12 cellular contexts compared by ENCODE assay signal in the genomic region with DNA sequence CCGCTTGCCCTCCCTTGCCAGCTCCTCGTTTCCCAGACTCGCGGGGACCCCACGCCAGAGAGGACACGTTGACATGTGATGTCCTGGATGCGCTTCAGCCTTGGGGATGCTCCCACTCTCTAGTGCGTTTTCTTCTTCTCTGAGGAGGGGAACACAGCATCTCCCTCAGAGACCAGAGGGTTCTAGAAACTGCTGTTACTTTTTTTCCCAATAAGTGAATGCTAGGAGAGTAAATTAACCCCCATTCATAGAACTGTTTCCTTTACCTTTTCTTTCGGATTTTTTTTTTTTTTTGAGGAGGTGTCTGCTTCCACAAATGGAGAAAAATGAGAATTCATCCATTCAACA. TPM values are rescaled to one million over a fixed set of nuclear protein-coding genes. Genes with fewer than 3 reads are reported as not detected.
DNase-seq lines count a peak whose midpoint lies in the region; ATAC-seq, FAIRE-seq and TF ChIP-seq lines count a peak whose summit lies in the region.
"Had no signal": no experiment of that assay in that cellular context is flagged by ENCODE, and none has a peak within 500 bp of the region (broad histone marks: within the 10 kb centered on the region; RNA-seq: fewer than 3 reads in every experiment).

No MANE protein-coding gene starts in this region.

- DNase-seq in BE2C (no peak), astrocyte (ENCODE audit: low read depth) (no peak), heart left ventricle (no peak), ovary (no peak), urothelium cell line (ENCODE audit: low spot score) (no peak), middle frontal gyrus (ENCODE audit: extremely low spot score, low spot score) (no peak), NOMO-1 (lab: John Stamatoyannopoulos, UW; ENCODE audit: unreplicated experiment in 2 of 2) (no peak), COLO668 (lab: John Stamatoyannopoulos, UW; ENCODE audit: unreplicated experiment) (no peak)
- DNase-seq: effector memory CD4-positive, alpha-beta T cell; SHP77 treated with DMSO at 0.1 percent for 48 hours had no signal

- peak overlapping the region; percentile 97 for H3K4me2 ChIP-seq in astrocyte (ENCODE audit: low read length)

- H3K4me1 ChIP-seq in BE2C (no peaks in the 10 kb centered on the region), astrocyte (ENCODE audit: insufficient read depth, low read length) (peaks cover 8% of the 10 kb centered on the region), heart left ventricle (peaks cover 0 to 19% (median 0%) of the 10 kb centered on the region in 12 donors), ovary (ENCODE audit: insufficient read depth) (peaks cover 1% of the 10 kb centered on the region)

- peak in 1 of 4 donors; percentile 20 for ATAC-seq in heart left ventricle
- ATAC-seq: stimulated activated naive CD8-positive, alpha-beta T cell treated with anti-CD3 and anti-CD28 coated beads, Interleukin-15, Interleukin-2, amounts not matched to agents 100 U/mL and 50 U/mL, for 24 hours had no signal

- H3K27me3 Mint-ChIP-seq in astrocyte (ENCODE audit: low read depth, unreplicated experiment), result peaks cover 24% of the 10 kb centered on the region

- no peaks in the 10 kb centered on the region for H3K36me3 Mint-ChIP-seq in astrocyte (ENCODE audit: low read depth, unreplicated experiment)

- H3K27ac ChIP-seq in astrocyte (ENCODE audit: low read depth, low read length), result no peak overlapping the region
- H3K27ac ChIP-seq in heart left ventricle, result peak overlapping the region in 3 of 12 donors; percentile 42 to 74 (median 44)
- H3K27ac ChIP-seq in ovary, result peak overlapping the region; percentile 59 to 65

- no peaks in the 10 kb centered on the region for H3K9me3 ChIP-seq in BE2C
- H3K9me3 ChIP-seq in astrocyte (ENCODE audit: insufficient read depth, low read depth, low read length), result no peaks in the 10 kb centered on the region
- H3K9me3 ChIP-seq in heart left ventricle, result no peaks in the 10 kb centered on the region
- no peaks in the 10 kb centered on the region for H3K9me3 ChIP-seq in ovary

- peak overlapping the region; percentile 87 for H2AFZ ChIP-seq in astrocyte (ENCODE audit: low read depth, low read length)

- 1 to 6% (median 3%) methylated on average over 9 of the region's 9 CpGs for WGBS in heart left ventricle, 4 donors
- WGBS in ovary, 3 donors, result 0 to 3% (median 1%) methylated on average over 9 of the region's 9 CpGs

- no peak for TF ChIP-seq POLR2A in heart left ventricle (IDR thresholded peaks at IDR 0.05)
- peak; percentile 17 for TF ChIP-seq POLR2A in ovary (IDR thresholded peaks at IDR 0.05)

- peaks cover 3% of the 10 kb centered on the region for H3K4me1 Mint-ChIP-seq in astrocyte (ENCODE audit: low read depth, unreplicated experiment)

- H3K36me3 ChIP-seq in BE2C (no peaks in the 10 kb centered on the region), astrocyte (ENCODE audit: insufficient read depth, low read length) (no peaks in the 10 kb centered on the region), heart left ventricle (peaks cover 0 to 4% (median 0%) of the 10 kb centered on the region in 9 donors), ovary (no peaks in the 10 kb centered on the region)

- peak overlapping the region; percentile 88 for H3K9ac ChIP-seq in astrocyte (ENCODE audit: low read length)

- H4K20me1 ChIP-seq in astrocyte (ENCODE audit: insufficient read depth, low read length), result no peaks in the 10 kb centered on the region

- no peak for TF ChIP-seq EP300 in ovary (IDR thresholded peaks at IDR 0.05)

- no peaks in the 10 kb centered on the region for H3K9me3 Mint-ChIP-seq in astrocyte (ENCODE audit: unreplicated experiment)

- H3K27me3 ChIP-seq in BE2C (peaks cover 20% of the 10 kb centered on the region), astrocyte (ENCODE audit: insufficient read depth, low read length) (peaks cover 10% of the 10 kb centered on the region), heart left ventricle (peaks cover 0 to 54% (median 8%) of the 10 kb centered on the region in 9 donors), ovary (no peaks in the 10 kb centered on the region)

- intact Hi-C loops in heart left ventricle (cut with DNase I) (no loop called here), ovary (cut with DNase I) (no loop called here)

- peak overlapping the region; percentile 85 for H3K4me3 Mint-ChIP-seq in astrocyte (ENCODE audit: unreplicated experiment)

- no peak for TF ChIP-seq CTCF in BE2C (IDR thresholded peaks at IDR 0.05; ENCODE audit: low read depth, low read length)
- TF ChIP-seq CTCF in astrocyte (IDR thresholded peaks at IDR 0.05; ENCODE audit: insufficient read depth, low read depth, low read length), result no peak
- no peak for TF ChIP-seq CTCF in heart left ventricle (IDR thresholded peaks at IDR 0.05)
- no peak for TF ChIP-seq CTCF in ovary (IDR thresholded peaks at IDR 0.05)

- no peak overlapping the region for H3K27ac Mint-ChIP-seq in astrocyte (ENCODE audit: unreplicated experiment)

- no peak for FAIRE-seq in astrocyte (lab: Jason Lieb, UNC)
- FAIRE-seq in urothelium cell line (lab: Jason Lieb, UNC), result no peak
- FAIRE-seq: GM18507 had no signal

- peaks cover 18% of the 10 kb centered on the region for H3K79me2 ChIP-seq in astrocyte (ENCODE audit: insufficient read depth, low read length)

- peak overlapping the region; percentile 36; the same call in 1 of the 2 replicates for H3K4me3 ChIP-seq in BE2C (ENCODE audit: low read depth, low read length)
- peak overlapping the region; percentile 78 for H3K4me3 ChIP-seq in astrocyte (ENCODE audit: insufficient read depth, low read depth, low read length)
- H3K4me3 ChIP-seq in heart left ventricle, result peak overlapping the region; percentile 8 to 86 (median 68)
- peak overlapping the region; percentile 83 for H3K4me3 ChIP-seq in ovary

RNA-seq across cellular contexts. Expression of a gene that starts 0.4 kb away (rescaled TPM):
- not detected for polyA plus RNA-seq in BE2C (2012; ENCODE audit: insufficient read depth, insufficient read length, low read depth)
- total RNA-seq in astrocyte (146 and 155 TPM in 2 replicates), heart left ventricle (100 to 1,000 TPM in 2 of 9 donors, 10 to 100 TPM in 7; 25.0 to 201 (median 34.4) TPM), ovary (100 to 1,000 TPM; 204 to 350 (median 282) TPM)
- polyA plus RNA-seq in heart left ventricle (10 to 100 TPM; 11.3 to 36.5 TPM), ovary (100 to 1,000 TPM; 238 to 482 TPM)
